8 cellular contexts compared by ENCODE assay signal in the genomic region with DNA sequence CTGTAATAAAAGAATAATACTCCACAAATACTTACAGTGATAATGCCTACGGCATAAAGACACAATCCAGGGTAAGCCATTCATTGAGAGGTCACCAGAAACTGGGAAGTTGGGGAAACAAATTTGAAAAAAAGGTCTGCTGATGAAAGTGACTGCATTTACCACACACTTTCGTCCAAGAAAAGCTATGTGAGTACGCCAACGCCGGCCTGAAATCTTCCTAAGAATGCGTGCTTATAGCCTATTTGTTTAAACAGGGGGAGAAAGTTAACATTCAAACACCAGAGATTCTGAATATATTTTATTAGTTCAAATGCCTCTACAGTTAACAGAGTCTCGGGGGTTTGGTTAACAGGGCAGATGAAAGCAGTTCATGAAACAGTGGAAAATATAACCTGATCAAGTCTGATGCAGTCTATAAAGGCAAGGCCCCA. TPM values are rescaled to one million over a fixed set of nuclear protein-coding genes. Genes with fewer than 3 reads are reported as not detected.
DNase-seq lines count a peak whose midpoint lies in the region; ATAC-seq and TF ChIP-seq lines count a peak whose summit lies in the region.

No MANE protein-coding gene starts in this region.

- H3K79me2 ChIP-seq in GM23338 (replicated peaks; ENCODE audit: insufficient read depth): peaks cover 43% of the 10 kb centered on the region

- no peak for DNase-seq in AG04450 (ENCODE audit: low read depth, low spot score)
- DNase-seq in GM23338 (ENCODE audit: low spot score): no peak
- no peak for DNase-seq in activated CD4-positive, alpha-beta memory T cell treated with anti-CD3 and anti-CD28 coated beads for 36 hours
- DNase-seq in heart left ventricle: no peak
- no peak for DNase-seq in psoas muscle
- DNase-seq in iPS-NIHi7 (ENCODE audit: extremely low spot score): no peak
- DNase-seq in GM13977 (ENCODE audit: low spot score): no peak

- H3K9me2 ChIP-seq in GM23338 (ENCODE audit: insufficient read depth): no peaks in the 10 kb centered on the region

- H3K4me1 Mint-ChIP-seq in GM23338: peaks cover 11% of the 10 kb centered on the region
- H3K4me1 Mint-ChIP-seq in activated CD4-positive, alpha-beta memory T cell treated with anti-CD3 and anti-CD28 coated beads for 36 hours (ENCODE audit: low read depth): peaks cover 25% of the 10 kb centered on the region

- H2AFZ ChIP-seq in GM23338: peak overlapping the region; percentile 45; the same call in 1 of the 2 replicates

- POLR2A ChIA-PET in AG04450 (lab: Yijun Ruan, JAX): interaction anchor here (0.6 to 1.7 kb wide), 7 partner anchors 18 to 267 kb away, joined by 3 to 16 read pairs (median 5); no protein-coding TSS in a partner anchor
- POLR2A ChIA-PET in activated CD4-positive, alpha-beta memory T cell treated with anti-CD3 and anti-CD28 coated beads for 36 hours (lab: Charles Lee): interaction anchor here (0.7 to 2.1 kb wide), 12 partner anchors 14 to 392 kb away, joined by 3 to 15 read pairs (median 4); a partner anchor contains a TSS

- H3K27ac ChIP-seq in AG04450 (ENCODE audit: low read depth, low read length): peak overlapping the region; percentile 92
- H3K27ac ChIP-seq in GM23338 (ENCODE audit: low read depth): peak overlapping the region; percentile 84
- peak overlapping the region; percentile 80 to 96 (median 93) for H3K27ac ChIP-seq in heart left ventricle
- H3K27ac ChIP-seq in psoas muscle: peak overlapping the region; percentile 86

- H3K27me3 ChIP-seq in AG04450 (ENCODE audit: control insufficient read depth, insufficient read depth, low read length): no peaks in the 10 kb centered on the region
- no peaks in the 10 kb centered on the region for H3K27me3 ChIP-seq in GM23338 (ENCODE audit: insufficient read depth)
- no peaks in the 10 kb centered on the region for H3K27me3 ChIP-seq in heart left ventricle
- H3K27me3 ChIP-seq in psoas muscle (ENCODE audit: insufficient read depth in 3 of 3, low read length in 2 of 3): no peaks in the 10 kb centered on the region

- 39 to 45% (median 41%) methylated on average over 7 of the region's 7 CpGs for WGBS in heart left ventricle, 4 donors
- WGBS in psoas muscle, 3 donors: 19 to 26% (median 19%) methylated on average over 7 of the region's 7 CpGs

- no peak for TF ChIP-seq POLR2A in heart left ventricle (IDR thresholded peaks at IDR 0.05)

- H3K9me3 Mint-ChIP-seq in GM23338: no peaks in the 10 kb centered on the region
- H3K9me3 Mint-ChIP-seq in activated CD4-positive, alpha-beta memory T cell treated with anti-CD3 and anti-CD28 coated beads for 36 hours: no peaks in the 10 kb centered on the region

- H4K20me1 ChIP-seq in GM23338 (replicated peaks; ENCODE audit: insufficient read depth): 0 out of 2 replicates have a peak, but pooled peaks cover 10% of the 10 kb centered on the region

- H3K9me3 ChIP-seq in AG04450 (ENCODE audit: control insufficient read depth, insufficient read depth, low read length) (no peaks in the 10 kb centered on the region; the same call in 1 of the 2 replicates), heart left ventricle (no peaks in the 10 kb centered on the region), psoas muscle (no peaks in the 10 kb centered on the region)

- intact Hi-C loops in activated CD4-positive, alpha-beta memory T cell treated with anti-CD3 and anti-CD28 coated beads for 36 hours (cut with micrococcal nuclease): loop anchor here (1.0 to 2.0 kb wide), 3 partner anchors 36 to 268 kb away; no protein-coding TSS in a partner anchor
- intact Hi-C loops in heart left ventricle (cut with DNase I) (loop anchor here (2.0 to 10.0 kb wide), 13 partner anchors 95 to 330 kb away; a partner anchor contains a TSS), psoas muscle (cut with DNase I) (loop anchor here (5.0 to 10.0 kb wide), 3 partner anchors 160 to 1892 kb away; a partner anchor contains a TSS)

- TF ChIP-seq CTCF in AG04450 (IDR thresholded peaks at IDR 0.05; ENCODE audit: low read depth, low read length): no peak
- TF ChIP-seq CTCF in GM23338 (conservative IDR thresholded peaks at IDR 0.05; ENCODE audit: low read depth in 2 of 2): no peak
- no peak for TF ChIP-seq CTCF in heart left ventricle (IDR thresholded peaks at IDR 0.05)
- TF ChIP-seq CTCF in psoas muscle (IDR thresholded peaks at IDR 0.05): no peak
- TF ChIP-seq CTCF in GM13977 (IDR thresholded peaks at IDR 0.05; ENCODE audit: extremely low read depth, insufficient read depth, missing control alignments): no peak

- CTCF ChIA-PET in AG04450 (lab: Charles Lee): interaction anchor here (0.6 to 3.0 kb wide), 2 partner anchors 267 to 642 kb away, joined by 6 to 26 read pairs; no protein-coding TSS in a partner anchor
- CTCF ChIA-PET in activated CD4-positive, alpha-beta memory T cell treated with anti-CD3 and anti-CD28 coated beads for 36 hours (lab: Charles Lee): interaction anchor here (0.6 to 3.9 kb wide), 8 partner anchors 18 to 333 kb away, joined by 3 to 33 read pairs (median 6); no protein-coding TSS in a partner anchor

- H3K36me3 Mint-ChIP-seq in GM23338 (ENCODE audit: low read depth): peaks cover 39% of the 10 kb centered on the region
- peaks cover 23% of the 10 kb centered on the region for H3K36me3 Mint-ChIP-seq in activated CD4-positive, alpha-beta memory T cell treated with anti-CD3 and anti-CD28 coated beads for 36 hours

- peak overlapping the region; percentile 95 for H3K27ac Mint-ChIP-seq in GM23338
- peak overlapping the region; percentile 93 for H3K27ac Mint-ChIP-seq in activated CD4-positive, alpha-beta memory T cell treated with anti-CD3 and anti-CD28 coated beads for 36 hours

- H3K4me1 ChIP-seq in GM23338 (ENCODE audit: insufficient read depth) (peaks cover 12% of the 10 kb centered on the region), heart left ventricle (peaks cover 0 to 18% (median 11%) of the 10 kb centered on the region in 12 donors), psoas muscle (peaks cover 15% of the 10 kb centered on the region)

- H3K4me3 ChIP-seq in AG04450 (ENCODE audit: low read depth, low read length) (peak overlapping the region; percentile 93), GM23338 (peak overlapping the region; percentile 91), heart left ventricle (peak overlapping the region; percentile 55 to 94 (median 82)), psoas muscle (peak overlapping the region; percentile 85)

- in situ Hi-C loops in GM13977 (cut with MboI; ENCODE audit: low pct_unique_long_range_greater_than_20kb, low sequenced_read_pairs, unreplicated experiment): no loop called here

- peak overlapping the region; percentile 95 for H3K4me2 ChIP-seq in GM23338

- H3K36me3 ChIP-seq in GM23338 (ENCODE audit: insufficient read depth): peaks cover 32% of the 10 kb centered on the region
- H3K36me3 ChIP-seq in heart left ventricle: peaks cover 0 to 32% (median 31%) of the 10 kb centered on the region in 9 donors
- H3K36me3 ChIP-seq in psoas muscle (ENCODE audit: insufficient read depth in 1 of 2, low read depth in 1 of 2): peaks cover 8 to 33% of the 10 kb centered on the region in 2 donors

- H3F3A ChIP-seq in GM23338 (replicated peaks; ENCODE audit: low read depth): no peaks in the 10 kb centered on the region

- H3K27me3 Mint-ChIP-seq in GM23338 (ENCODE audit: insufficient read depth, low read depth, poor library complexity): peaks cover 5% of the 10 kb centered on the region
- no peaks in the 10 kb centered on the region for H3K27me3 Mint-ChIP-seq in activated CD4-positive, alpha-beta memory T cell treated with anti-CD3 and anti-CD28 coated beads for 36 hours

- no peak for ATAC-seq in GM23338
- ATAC-seq in heart left ventricle: peak in 2 of 4 donors; percentile 39 to 56
- peak in 3 of 4 donors; percentile 36 to 52 (median 43) for ATAC-seq in psoas muscle
- no peak for ATAC-seq in GM18502 (IDR thresholded peaks at IDR 0.05; ENCODE audit: poor library complexity, unreplicated experiment)

- peak overlapping the region; percentile 96 for H3K4me3 Mint-ChIP-seq in GM23338
- H3K4me3 Mint-ChIP-seq in activated CD4-positive, alpha-beta memory T cell treated with anti-CD3 and anti-CD28 coated beads for 36 hours: peak overlapping the region; percentile 93

TF ChIP-seq in GM23338, 12 proteins besides CTCF, POLR2A, EP300 and RAD21 (continues in another document):
- TF ChIP-seq ZNF114 (CRISPR knock-in tag; IDR thresholded peaks at IDR 0.05): no peak

RNA-seq across cellular contexts. Expression of a gene that starts 0.7 kb away (rescaled TPM):
- polyA plus RNA-seq in AG04450 (2011; rRNA removed) (22.8 and 28.2 TPM in 2 replicates), GM23338 (2016; fragmentation: Nextera tagmentation; extraction: Ambion mirVana) (56.2 and 72.4 TPM in 2 replicates), heart left ventricle (10 to 100 TPM; 10.0 to 28.9 TPM), psoas muscle (10 to 100 TPM; 31.8 to 57.1 (median 41.4) TPM)
- 5.7 and 9.9 TPM in 2 replicates for polyA minus RNA-seq in AG04450 (2011; rRNA and poly(A)+ RNA removed)
- total RNA-seq in GM23338 (2014; rRNA removed; shearing (Covaris generic)): 33.7 and 36.5 TPM in 2 replicates
- 10 to 100 TPM; 33.5 to 35.4 TPM for total RNA-seq in activated CD4-positive, alpha-beta memory T cell treated with anti-CD3 and anti-CD28 coated beads for 36 hours
- total RNA-seq in heart left ventricle (10 to 100 TPM in 8 of 9 donors, 1 to 10 TPM in 1; 9.8 to 16.5 (median 12.9) TPM), psoas muscle (10 to 100 TPM; 19.1 to 36.6 (median 31.7) TPM)

RNA-seq across cellular contexts. Expression of a gene that starts 21.8 kb away (rescaled TPM):
- polyA plus RNA-seq in AG04450 (2011; rRNA removed) (not detected in 2 replicates), GM23338 (2016; fragmentation: Nextera tagmentation; extraction: Ambion mirVana) (not detected in 2 replicates), heart left ventricle (not detected), psoas muscle (not detected)
- polyA minus RNA-seq in AG04450 (2011; rRNA and poly(A)+ RNA removed): not detected in 2 replicates
- total RNA-seq in GM23338 (2014; rRNA removed; shearing (Covaris generic)): not detected in 2 replicates
- under 1 TPM in 1 of 2 experiments, not detected in 1; 0.24 TPM for total RNA-seq in activated CD4-positive, alpha-beta memory T cell treated with anti-CD3 and anti-CD28 coated beads for 36 hours
- total RNA-seq in heart left ventricle (under 1 TPM in 1 of 9 donors, not detected in 8; 0.25 TPM), psoas muscle (under 1 TPM in 1 of 4 donors, not detected in 3; 0.56 TPM)

Comparison
In these comparisons a context has a peak if more than half of its experiments do, and no peak if none do; other contexts are left out.
1. ATAC-seq: peak in psoas muscle (3 of 4); none in GM23338 (single experiment) and GM18502 (single experiment).
2. Peak in every context shown above with its lines, with median percentiles within 50 percentile points of each other: H3K27ac ChIP-seq and H3K4me3 ChIP-seq.